8 cellular contexts compared by ENCODE assay signal in the genomic region with DNA sequence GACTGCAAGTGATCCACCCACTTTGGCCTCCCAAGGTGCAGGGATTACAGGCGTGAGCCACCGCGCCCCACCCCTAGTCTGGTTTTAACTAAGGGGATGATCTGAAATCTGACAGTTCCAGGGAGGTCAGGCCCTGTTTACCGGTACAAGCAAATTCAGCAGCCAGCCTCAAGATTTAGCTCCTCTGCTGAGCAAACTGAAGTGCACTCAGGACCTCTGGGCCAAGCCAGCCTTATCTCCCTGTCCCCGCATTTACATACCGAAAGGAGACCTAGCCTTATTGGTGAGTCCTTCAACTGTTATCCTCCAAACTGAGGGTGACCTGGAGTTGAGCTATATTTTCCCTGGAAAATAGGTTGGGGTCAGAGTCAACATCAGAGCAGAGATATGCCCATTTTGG. TPM values are rescaled to one million over a fixed set of nuclear protein-coding genes. Genes with fewer than 3 reads are reported as not detected.
A peak's percentile ranks its signal among the peaks of the same experiment; 100 is the strongest.
DNase-seq lines count a peak whose midpoint lies in the region; ATAC-seq and TF ChIP-seq lines count a peak whose summit lies in the region.
"Had no signal": no experiment of that assay in that cellular context is flagged by ENCODE, and none has a peak within 500 bp of the region (broad histone marks: within the 10 kb centered on the region; RNA-seq: fewer than 3 reads in every experiment).

No MANE protein-coding gene starts in this region.

- CTCF ChIA-PET in Calu3 (lab: Charles Lee), result interaction anchor here (0.8 kb wide), 1 partner anchor 226 kb away, joined by 6 read pairs; no protein-coding TSS in a partner anchor

- no TSS peak for BruUV-seq in Calu3 (replicated peaks; lab: Mats Ljungman, UMichigan)

- H3K79me1 ChIP-seq in neuronal stem cell (ENCODE audit: low read depth, low read length), result no peaks in the 10 kb centered on the region

- no peaks in the 10 kb centered on the region for H3K9me3 ChIP-seq in MM.1S (replicated peaks; ENCODE audit: insufficient read depth, low read length)
- no peaks in the 10 kb centered on the region for H3K9me3 ChIP-seq in neuronal stem cell (replicated peaks in 1 of 2; ENCODE audit: control insufficient read depth in 2 of 2, insufficient read depth in 1 of 2, low read depth in 1 of 2, low read length in 2 of 2)

- H3K14ac ChIP-seq in neuronal stem cell (ENCODE audit: low read length), result no peak overlapping the region

- H2BK15ac ChIP-seq in neuronal stem cell (ENCODE audit: low read length), result no peak overlapping the region

- no peak overlapping the region for H2BK5ac ChIP-seq in neuronal stem cell (ENCODE audit: low read length)

- no CpG with 5 or more reads among the region's 6 CpGs for WGBS in neuronal stem cell (ENCODE audit: extremely low coverage in 2 of 2, insufficient read length in 2 of 2, insufficient replicate concordance in 1 of 2), 2 donors

- peaks cover 16% of the 10 kb centered on the region for H3K27me3 Mint-ChIP-seq in Calu3 (ENCODE audit: unreplicated experiment)
- no peaks in the 10 kb centered on the region for H3K27me3 Mint-ChIP-seq in effector memory CD8-positive, alpha-beta T cell

- H3K4me1 ChIP-seq in MM.1S (ENCODE audit: low read length) (peaks cover 29% of the 10 kb centered on the region), neuronal stem cell (ENCODE audit: control insufficient read depth in 2 of 2, insufficient read depth in 1 of 2, low read depth in 1 of 2, low read length in 2 of 2) (peaks cover 4 to 6% of the 10 kb centered on the region in 2 donors)

- H3K27ac Mint-ChIP-seq in Calu3 (ENCODE audit: unreplicated experiment), result no peak overlapping the region
- H3K27ac Mint-ChIP-seq in effector memory CD8-positive, alpha-beta T cell, result peak overlapping the region; percentile 90 to 96

- no peak overlapping the region; the same call in 1 of the 2 replicates for H3K9ac ChIP-seq in MM.1S (ENCODE audit: low read length)
- no peak overlapping the region for H3K9ac ChIP-seq in neuronal stem cell (ENCODE audit: low read depth, low read length, poor library complexity)

- H3K4me3 Mint-ChIP-seq in Calu3 (ENCODE audit: low read depth, unreplicated experiment), result peak overlapping the region; percentile 86
- H3K4me3 Mint-ChIP-seq in effector memory CD8-positive, alpha-beta T cell, result peak overlapping the region; percentile 94 to 99

- peaks cover 16% of the 10 kb centered on the region for H3K36me3 Mint-ChIP-seq in Calu3 (ENCODE audit: insufficient read depth, unreplicated experiment)
- no peaks in the 10 kb centered on the region for H3K36me3 Mint-ChIP-seq in effector memory CD8-positive, alpha-beta T cell (ENCODE audit: insufficient read depth)

- H2AFZ ChIP-seq in MM.1S (ENCODE audit: low read length) (no peak overlapping the region), neuronal stem cell (ENCODE audit: low read length) (peak overlapping the region; percentile 97)

- DNase-seq in Calu3 (no peak), MM.1S (no peak), neuronal stem cell (ENCODE audit: low spot score) (no peak), KG1 (lab: John Stamatoyannopoulos, UW) (no peak), NCI-H146 treated with DMSO at 0.1 percent for 48 hours (lab: John Stamatoyannopoulos, UW; ENCODE audit: unreplicated experiment) (no peak)
- no peak for DNase-seq in effector memory CD8-positive, alpha-beta T cell
- no peak for DNase-seq in central memory CD4-positive, alpha-beta T cell

- intact Hi-C loops in Calu3 (cut with micrococcal nuclease; ENCODE audit: unreplicated experiment), result no loop called here

- H3K36me3 ChIP-seq in MM.1S (replicated peaks; ENCODE audit: insufficient read depth, low read length), result no peaks in the 10 kb centered on the region
- H3K36me3 ChIP-seq in neuronal stem cell (replicated peaks in 1 of 2; ENCODE audit: control insufficient read depth in 2 of 2, insufficient read depth in 2 of 2, low read length in 2 of 2), result peaks cover 6 to 8% of the 10 kb centered on the region in 2 donors

- H3K4me3 ChIP-seq in MM.1S (ENCODE audit: low read length) (peak overlapping the region; percentile 92), neuronal stem cell (ENCODE audit: low read length in 2 of 2) (no peak overlapping the region)

- H4K8ac ChIP-seq in neuronal stem cell (ENCODE audit: low read depth, low read length), result no peak overlapping the region

- no peaks in the 10 kb centered on the region for H3K9me2 ChIP-seq in MM.1S (replicated peaks; ENCODE audit: insufficient read depth, low read length)

- H3K4ac ChIP-seq in neuronal stem cell (ENCODE audit: low read length), result no peak overlapping the region

- H2AK5ac ChIP-seq in neuronal stem cell (ENCODE audit: low read depth, low read length), result no peak overlapping the region

- H2BK12ac ChIP-seq in neuronal stem cell (ENCODE audit: low read length), result no peak overlapping the region

- H4K20me1 ChIP-seq in MM.1S (ENCODE audit: insufficient read depth, low read length), result no peaks in the 10 kb centered on the region

- peak overlapping the region; percentile 97; the same call in 1 of the 2 replicates for H3K4me2 ChIP-seq in MM.1S (ENCODE audit: low read depth, low read length)
- H3K4me2 ChIP-seq in neuronal stem cell (ENCODE audit: insufficient read depth, low read length, poor library complexity, severe bottlenecking), result no peak overlapping the region

- H2BK120ac ChIP-seq in neuronal stem cell (ENCODE audit: low read depth, low read length), result no peak overlapping the region

- no peaks in the 10 kb centered on the region for H3K9me3 Mint-ChIP-seq in Calu3 (ENCODE audit: low read depth, unreplicated experiment)
- no peaks in the 10 kb centered on the region for H3K9me3 Mint-ChIP-seq in effector memory CD8-positive, alpha-beta T cell

- H3F3A ChIP-seq in MM.1S (ENCODE audit: insufficient read depth, low read length), result peaks cover 28% of the 10 kb centered on the region

- peaks cover 22% of the 10 kb centered on the region for H3K4me1 Mint-ChIP-seq in Calu3 (ENCODE audit: low read depth, unreplicated experiment)
- peaks cover 17 to 32% of the 10 kb centered on the region in 2 donors for H3K4me1 Mint-ChIP-seq in effector memory CD8-positive, alpha-beta T cell (ENCODE audit: low read depth in 2 of 2)

- no peak overlapping the region for H3K23ac ChIP-seq in neuronal stem cell (ENCODE audit: low read depth, low read length, poor library complexity)

- no peak overlapping the region for H3K18ac ChIP-seq in neuronal stem cell (ENCODE audit: low read length)

- no peak for ATAC-seq in effector memory CD8-positive, alpha-beta T cell (replicated peaks)

- H3K27me3 ChIP-seq in MM.1S (replicated peaks; ENCODE audit: insufficient read depth, low read length), result no peaks in the 10 kb centered on the region
- peaks cover 0 to 50% (median 0%) of the 10 kb centered on the region in 3 experiments for H3K27me3 ChIP-seq in neuronal stem cell (ENCODE audit: control insufficient read depth in 3 of 3, insufficient read depth in 3 of 3, low read depth in 1 of 3, low read length in 3 of 3)

- H3K27ac ChIP-seq in MM.1S (ENCODE audit: low read length) (no peak overlapping the region), neuronal stem cell (replicated peaks; ENCODE audit: low read length) (no peak overlapping the region)

- TF ChIP-seq CTCF in Calu3 (IDR thresholded peaks at IDR 0.05; ENCODE audit: unreplicated experiment), result no peak
- TF ChIP-seq CTCF in MM.1S (IDR thresholded peaks at IDR 0.05; ENCODE audit: low read length), result no peak

- H4K91ac ChIP-seq in neuronal stem cell (ENCODE audit: low read depth, low read length, poor library complexity), result no peak overlapping the region

- H3K79me2 ChIP-seq in MM.1S (ENCODE audit: low read length), result peaks cover 36% of the 10 kb centered on the region

RNA-seq across cellular contexts. Expression of gene ABHD4, which starts 0.8 kb away (rescaled TPM):
- total RNA-seq in Calu3 (2022), result 11.2 and 11.6 TPM in 2 replicates
- polyA plus RNA-seq in neuronal stem cell (2013, experiment 1 of 2), result 21.7 TPM
- 20.3 TPM for polyA plus RNA-seq in neuronal stem cell (2013, experiment 2 of 2)

RNA-seq across cellular contexts. Expression of gene DAD1, which starts 8.2 kb away (rescaled TPM):
- 196 and 197 TPM in 2 replicates for total RNA-seq in Calu3 (2022)
- polyA plus RNA-seq in neuronal stem cell (2013, experiment 1 of 2), result 182 TPM
- polyA plus RNA-seq in neuronal stem cell (2013, experiment 2 of 2), result 180 TPM

RNA-seq across cellular contexts. Expression of gene OR6J1, which starts 46.9 kb away (rescaled TPM):
- total RNA-seq in Calu3 (2022), result not detected in 2 replicates
- not detected for polyA plus RNA-seq in neuronal stem cell (2013, experiment 1 of 2)
- polyA plus RNA-seq in neuronal stem cell (2013, experiment 2 of 2), result not detected
- polyA plus RNA-seq: neural cell had no signal
